In genomic region chr2:27281855-27282559, GRCh38 we compare ENCODE assay signal across 14 cellular contexts. TPM values are rescaled to one million over a fixed set of nuclear protein-coding genes. Genes with fewer than 3 reads are reported as not detected.
A peak's percentile ranks its signal among the peaks of the same experiment; 100 is the strongest.
DNase-seq lines count a peak whose midpoint lies in the region; ATAC-seq and TF ChIP-seq lines count a peak whose summit lies in the region.
"Had no signal": no experiment of that assay in that cellular context is flagged by ENCODE, and none has a peak within 500 bp of the region (broad histone marks: within the 10 kb centered on the region; RNA-seq: fewer than 3 reads in every experiment).

Gene TRIM54, plus strand, starts transcription at chr2:27282429. Its CDS starts 303 bp downstream, at chr2:27282732.

- H4K8ac ChIP-seq in IMR-90 (ENCODE audit: low read depth in 2 of 2, low read length in 2 of 2) = peak within 1 kb of the TSS in 1 of 2 experiments; percentile 16; a peak in 1 of 4 replicates

- H3F3A ChIP-seq in smooth muscle cell (ENCODE audit: low read depth) = no peaks in the 10 kb centered on the region

- peaks cover 29% of the 10 kb centered on the region for H3K4me1 ChIP-seq in IMR-90 (ENCODE audit: control insufficient read depth, insufficient read depth, low read length)
- peaks cover 9% of the 10 kb centered on the region for H3K4me1 ChIP-seq in smooth muscle cell (ENCODE audit: low read depth)

- no TSS peak for BruUV-seq in IMR-90 (replicated peaks; lab: Mats Ljungman, UMichigan)

- in situ Hi-C loops in IMR-90 (cut with MboI; ENCODE audit: low sequenced_read_pairs) = loop anchor here (5.0 kb wide), 1 partner anchor 185 kb away; no protein-coding TSS in a partner anchor

- peak within 1 kb of the TSS; percentile 4 for H3K23ac ChIP-seq in IMR-90 (ENCODE audit: low read depth, low read length)

- H2AK9ac ChIP-seq in IMR-90 (replicated peaks; ENCODE audit: low read depth, low read length, poor library complexity) = peak within 1 kb of the TSS; percentile 53

- DNase-seq in IMR-90 (peak; percentile 33), endothelial cell (ENCODE audit: low spot score) (no peak), smooth muscle cell (lab: John Stamatoyannopoulos, UW; ENCODE audit: unreplicated experiment) (no peak), H4 (ENCODE audit: low spot score) (no peak), DMS53 (lab: John Stamatoyannopoulos, UW) (no peak), NCI-H187 (lab: John Stamatoyannopoulos, UW) (no peak)
- DNase-seq: activated naive CD4-positive, alpha-beta T cell treated with Interleukin-2 at 50 U/mL for 16 hours; CD4-positive, CD25-positive, alpha-beta regulatory T cell; erythroblast; HFFc6; NCI-H1436; NCI-H526 had no signal

- peak within 1 kb of the TSS; percentile 76 for H3K27ac Mint-ChIP-seq in endothelial cell (ENCODE audit: unreplicated experiment)
- H3K27ac Mint-ChIP-seq: HFFc6; stimulated activated naive CD8-positive, alpha-beta T cell treated with anti-CD3 and anti-CD28 coated beads, Interleukin-15, Interleukin-2, amounts not matched to agents 100 ng/mL and 50 ng/mL, for 24 hours had no signal

- POLR2A ChIA-PET in IMR-90 (lab: Charles Lee; ENCODE audit: unreplicated experiment) = no interaction called here

- H3K36me3 Mint-ChIP-seq in endothelial cell (ENCODE audit: low read depth, unreplicated experiment) = no peaks in the 10 kb centered on the region
- H3K36me3 Mint-ChIP-seq: CD4-positive, CD25-positive, alpha-beta regulatory T cell had no signal

- WGBS in IMR-90 (ENCODE audit: extremely low coverage in 2 of 2, insufficient read length in 1 of 2), 2 experiments = 74% methylated on average over 3 of the region's 5 CpGs; no CpG with 5 or more reads in 1 of the 2 experiments
- 58% methylated on average over 5 of the region's 5 CpGs for WGBS in smooth muscle cell (ENCODE audit: low lambda C conversion rate)

- peaks cover 5% of the 10 kb centered on the region for H3K4me1 Mint-ChIP-seq in endothelial cell (ENCODE audit: unreplicated experiment)

- peak within 1 kb of the TSS; percentile 60 for H3K4ac ChIP-seq in IMR-90 (ENCODE audit: low read depth, low read length)

- H3K27me3 Mint-ChIP-seq in endothelial cell (ENCODE audit: unreplicated experiment) = peaks cover 10% of the 10 kb centered on the region

- no peak within 1 kb of the TSS for H3K27ac ChIP-seq in IMR-90 (ENCODE audit: insufficient read depth, low read length)
- H3K27ac ChIP-seq in smooth muscle cell (ENCODE audit: low read depth) = no peak within 1 kb of the TSS

- H2BK5ac ChIP-seq in IMR-90 (ENCODE audit: low read depth, low read length, poor library complexity, severe bottlenecking) = no peak within 1 kb of the TSS

- no peaks in the 10 kb centered on the region for H3K79me2 ChIP-seq in smooth muscle cell (ENCODE audit: low read depth)

- H3K56ac ChIP-seq in IMR-90 (ENCODE audit: extremely low read depth, insufficient read depth, low read length) = no peak within 1 kb of the TSS

- ATAC-seq in IMR-90 (ENCODE audit: low read depth) = 0 out of 2 replicates have a peak, but pooled peaks have one; percentile 13

- peak within 1 kb of the TSS; percentile 29; the same call in 1 of the 2 replicates for H3K14ac ChIP-seq in IMR-90 (replicated peaks; ENCODE audit: low read depth, low read length)

- TF ChIP-seq POLR2A in IMR-90 (IDR thresholded peaks at IDR 0.05; ENCODE audit: low read depth, low read length) = no peak

- peak within 1 kb of the TSS; percentile 14; the same call in 1 of the 3 replicates for H2BK15ac ChIP-seq in IMR-90 (ENCODE audit: low read depth, low read length)

- H2BK120ac ChIP-seq in IMR-90 (ENCODE audit: low read depth, low read length) = peak within 1 kb of the TSS; percentile 66

- no peaks in the 10 kb centered on the region for H3K9me3 ChIP-seq in IMR-90 (ENCODE audit: control insufficient read depth, insufficient read depth, low read length)
- no peaks in the 10 kb centered on the region for H3K9me3 ChIP-seq in iPS-18c (ENCODE audit: control insufficient read depth, insufficient read depth, low read length)
- no peaks in the 10 kb centered on the region for H3K9me3 ChIP-seq in smooth muscle cell (replicated peaks; ENCODE audit: low read depth)

- H3K36me3 ChIP-seq in IMR-90 (ENCODE audit: control insufficient read depth, insufficient read depth, low read length) (no peaks in the 10 kb centered on the region), smooth muscle cell (ENCODE audit: low read depth) (no peaks in the 10 kb centered on the region)

- H3K4me3 ChIP-seq in IMR-90 (ENCODE audit: insufficient read depth, low read depth, low read length) (no peak within 1 kb of the TSS), iPS-18c (ENCODE audit: insufficient read depth, low read depth, low read length) (peak within 1 kb of the TSS; percentile 16), smooth muscle cell (no peak within 1 kb of the TSS)

- peak within 1 kb of the TSS; percentile 63 for H2BK20ac ChIP-seq in IMR-90 (ENCODE audit: low read depth, low read length)

- no peak within 1 kb of the TSS for H3K4me3 Mint-ChIP-seq in endothelial cell (ENCODE audit: unreplicated experiment)
- H3K4me3 Mint-ChIP-seq: CD4-positive, CD25-positive, alpha-beta regulatory T cell; HFFc6; stimulated activated naive CD8-positive, alpha-beta T cell treated with anti-CD3 and anti-CD28 coated beads, Interleukin-15, Interleukin-2, amounts not matched to agents 100 ng/mL and 50 ng/mL, for 24 hours had no signal

- H3K79me1 ChIP-seq in IMR-90 (ENCODE audit: low read depth in 1 of 2, low read length in 2 of 2) = no peaks in the 10 kb centered on the region

- no peak within 1 kb of the TSS for H4K5ac ChIP-seq in IMR-90 (ENCODE audit: low read depth, low read length)

- H4K20me1 ChIP-seq in IMR-90 (ENCODE audit: insufficient read depth, low read length) (no peaks in the 10 kb centered on the region), smooth muscle cell (ENCODE audit: low read depth) (no peaks in the 10 kb centered on the region)

- peak within 1 kb of the TSS; percentile 60 for H2AFZ ChIP-seq in IMR-90 (replicated peaks; ENCODE audit: low read length, poor library complexity)
- no peak within 1 kb of the TSS for H2AFZ ChIP-seq in smooth muscle cell (ENCODE audit: low read depth)

- no peak for TF ChIP-seq RAD21 in IMR-90 (IDR thresholded peaks at IDR 0.05; ENCODE audit: low read length)

- no peak within 1 kb of the TSS for H3K9ac ChIP-seq in IMR-90 (ENCODE audit: low read depth, low read length)
- H3K9ac ChIP-seq in smooth muscle cell (ENCODE audit: low read depth) = no peak within 1 kb of the TSS

- peak within 1 kb of the TSS; percentile 17; the same call in 1 of the 2 replicates for H4K91ac ChIP-seq in IMR-90 (ENCODE audit: insufficient read depth, low read depth, low read length)

- intact Hi-C loops in IMR-90 (cut with micrococcal nuclease) = loop anchor here (2.0 kb wide), 2 partner anchors 69 to 183 kb away; partner anchors contain the start of genes ATRAID and SLC5A6

- H3K9me3 Mint-ChIP-seq in endothelial cell (ENCODE audit: unreplicated experiment) = no peaks in the 10 kb centered on the region
- H3K9me3 Mint-ChIP-seq: CD4-positive, CD25-positive, alpha-beta regulatory T cell; HFFc6; stimulated activated naive CD8-positive, alpha-beta T cell treated with anti-CD3 and anti-CD28 coated beads, Interleukin-15, Interleukin-2, amounts not matched to agents 100 ng/mL and 50 ng/mL, for 24 hours had no signal

- TF ChIP-seq CTCF in IMR-90 (conservative IDR thresholded peaks at IDR 0.05; ENCODE audit: low read depth, low read length) (no peak), endothelial cell (IDR thresholded peaks at IDR 0.05; ENCODE audit: unreplicated experiment) (no peak), smooth muscle cell (IDR thresholded peaks at IDR 0.05; ENCODE audit: borderline replicate concordance, insufficient read depth, poor library complexity, severe bottlenecking) (no peak)

- peaks cover 17% of the 10 kb centered on the region for H3K9me1 ChIP-seq in IMR-90 (ENCODE audit: insufficient read depth, low read length)

- no peak within 1 kb of the TSS for H3K4me2 ChIP-seq in IMR-90 (ENCODE audit: low read depth, low read length)
- peak within 1 kb of the TSS; percentile 50 for H3K4me2 ChIP-seq in smooth muscle cell

- peak within 1 kb of the TSS; percentile 13; the same call in 1 of the 2 replicates for H3K18ac ChIP-seq in IMR-90 (ENCODE audit: low read depth, low read length)

- peak within 1 kb of the TSS; percentile 68; the same call in 1 of the 2 replicates for H2AK5ac ChIP-seq in IMR-90 (ENCODE audit: low read depth, low read length)

- CTCF ChIA-PET in IMR-90 (lab: Yijun Ruan, JAX) = interaction anchor here (0.7 to 4.1 kb wide), 6 partner anchors 11 to 436 kb away, joined by 3 to 34 read pairs (median 4); partner anchors contain the start of gene SLC30A3

- dilution Hi-C loops in IMR-90 (cut with HindIII; ENCODE audit: low sequenced_read_pairs, unreplicated experiment) = no loop called here

- H3K27me3 ChIP-seq in IMR-90 (ENCODE audit: control insufficient read depth, insufficient read depth, low read length) = peaks cover 10% of the 10 kb centered on the region
- H3K27me3 ChIP-seq in smooth muscle cell (ENCODE audit: low read depth) = peaks cover 11% of the 10 kb centered on the region

TF ChIP-seq in IMR-90, 13 proteins besides CTCF, POLR2A, EP300 and RAD21 (continues in another document):
- no peak for TF ChIP-seq FOS (IDR thresholded peaks at IDR 0.05; ENCODE audit: low read depth, low read length)
- no peak for TF ChIP-seq MAZ (IDR thresholded peaks at IDR 0.05; ENCODE audit: borderline replicate concordance, low read depth, low read length)
- no peak for TF ChIP-seq RFX5 (IDR thresholded peaks at IDR 0.05; ENCODE audit: low read depth, low read length)
- TF ChIP-seq RCOR1 (IDR thresholded peaks at IDR 0.05; ENCODE audit: insufficient replicate concordance, low read length) = no peak
- TF ChIP-seq CEBPB (IDR thresholded peaks at IDR 0.05; ENCODE audit: low read depth, low read length) = no peak
- TF ChIP-seq MAFK (IDR thresholded peaks at IDR 0.05; ENCODE audit: low read depth, low read length) = no peak
- no peak for TF ChIP-seq BHLHE40 (IDR thresholded peaks at IDR 0.05; ENCODE audit: low read depth, low read length)
- TF ChIP-seq NFE2L2 (IDR thresholded peaks at IDR 0.05; ENCODE audit: low read depth, low read length) = no peak

RNA-seq across cellular contexts. Expression of gene TRIM54, which starts in this region (rescaled TPM):
- under 0.01 TPM in 1 of 2 replicates, not detected in the other for total RNA-seq in IMR-90 (2012; rRNA removed)
- polyA plus RNA-seq in IMR-90 (2012; rRNA removed) = 0.07 and 0.15 TPM in 2 replicates
- 0.04 and 0.08 TPM in 2 replicates for polyA plus RNA-seq in IMR-90 (2012; cell fraction: cytosol; rRNA removed)
- 0.26 and 0.29 TPM in 2 replicates for polyA plus RNA-seq in IMR-90 (2012; cell fraction: nucleus; rRNA removed; ENCODE audit: low replicate concordance)
- total RNA-seq in endothelial cell (ENCODE audit: unreplicated experiment) = not detected
- total RNA-seq in smooth muscle cell = 0.22 TPM in 1 of 2 replicates, not detected in the other
- 0.80 TPM in 1 of 2 replicates, not detected in the other for polyA plus RNA-seq in smooth muscle cell
- 0.35 TPM in 1 of 2 replicates, not detected in the other for total RNA-seq in H4 (2014; rRNA removed; shearing (Covaris generic))
- total RNA-seq: CD4-positive, CD25-positive, alpha-beta regulatory T cell; HFFc6 had no signal

Comparison
In these comparisons a context has a peak if more than half of its experiments do, and no peak if none do; other contexts are left out.
1. Peak in DNase-seq and ATAC-seq in IMR-90; RNA of the gene not detected or under 1 TPM.